ENCODE assay signal across 12 cellular contexts in the genomic region with DNA sequence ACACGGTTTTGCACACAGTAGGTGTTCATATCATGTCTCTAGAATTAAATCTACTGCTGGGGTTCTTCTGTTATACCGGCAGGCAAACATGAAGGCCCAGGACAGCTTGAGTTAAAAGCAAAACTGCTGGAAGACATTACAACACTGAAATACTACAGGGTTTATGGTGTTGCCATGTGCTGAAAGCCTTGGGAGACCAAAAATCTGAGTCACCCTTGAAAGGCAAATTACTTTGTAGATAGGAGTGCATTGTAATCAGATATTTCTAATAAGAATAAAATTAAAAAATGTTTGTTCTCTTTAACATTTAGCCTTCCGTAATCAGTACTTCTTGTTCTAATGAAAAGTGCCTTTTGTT.
DNase-seq lines count a peak whose midpoint lies in the region; TF ChIP-seq lines count a peak whose summit lies in the region.
"Had no signal": no experiment of that assay in that cellular context is flagged by ENCODE, and none has a peak within 500 bp of the region (broad histone marks: within the 10 kb centered on the region; RNA-seq: fewer than 3 reads in every experiment).

No MANE protein-coding gene starts in this region.

- H3K27ac ChIP-seq in SJSA1 = peak overlapping the region; percentile 39
- H3K27ac ChIP-seq in colonic mucosa = no peak overlapping the region
- peak overlapping the region in 1 of 4 donors; percentile 22 for H3K27ac ChIP-seq in tibial nerve
- H3K27ac ChIP-seq: HL-60, parathyroid adenoma had no signal

- DNase-seq in GM03348 (ENCODE audit: low spot score) (peak; percentile 9), SJSA1 (ENCODE audit: low read depth in 1 of 2, low spot score in 2 of 2) (no peak), fibroblast of pulmonary artery (ENCODE audit: low read depth) (peak; percentile 89), non-pigmented ciliary epithelial cell (ENCODE audit: low read depth) (peak; percentile 73), colonic mucosa (no peak), tibial nerve (ENCODE audit: low spot score in 2 of 2) (no peak), C1 segment of cervical spinal cord (lab: John Stamatoyannopoulos, UW) (no peak)
- no peak for DNase-seq in stimulated activated CD4-positive, alpha-beta T cell treated with anti-CD3 and anti-CD28 coated beads, Interleukin-4, amount 100 ng/mL, for 24 hours
- DNase-seq: activated T-cell treated with anti-CD3 and anti-CD28 coated beads, Interleukin-2, amount 50 U/mL, for 4 hours had no signal

- H3K27me3 ChIP-seq in SJSA1 (replicated peaks) (no peaks in the 10 kb centered on the region), colonic mucosa (no peaks in the 10 kb centered on the region), tibial nerve (no peaks in the 10 kb centered on the region)

- no peak for TF ChIP-seq EP300 in tibial nerve (IDR thresholded peaks at IDR 0.05)

- H3K36me3 ChIP-seq in SJSA1 (no peaks in the 10 kb centered on the region), colonic mucosa (no peaks in the 10 kb centered on the region), tibial nerve (no peaks in the 10 kb centered on the region)
- H3K36me3 ChIP-seq: HAP-1 had no signal

- intact Hi-C loops in colonic mucosa (cut with DNase I) = no loop called here

- H3K4me1 ChIP-seq in SJSA1 (replicated peaks) (peaks cover 13% of the 10 kb centered on the region), colonic mucosa (no peaks in the 10 kb centered on the region), tibial nerve (peaks cover 0 to 10% (median 0%) of the 10 kb centered on the region in 4 donors)
- H3K4me1 ChIP-seq: parathyroid adenoma had no signal

- H3K9me3 ChIP-seq in SJSA1 (replicated peaks) (no peaks in the 10 kb centered on the region), colonic mucosa (no peaks in the 10 kb centered on the region), tibial nerve (no peaks in the 10 kb centered on the region)
- H3K9me3 ChIP-seq: HAP-1 had no signal

- TF ChIP-seq POLR2A in tibial nerve (IDR thresholded peaks at IDR 0.05) = no peak

- no peak overlapping the region for H3K9ac ChIP-seq in colonic mucosa (ENCODE audit: low read depth in 2 of 2, low read length in 2 of 2)
- H3K9ac ChIP-seq: parathyroid adenoma had no signal

- H3K4me3 ChIP-seq in SJSA1 (no peak overlapping the region), fibroblast of pulmonary artery (replicated peaks; ENCODE audit: low read depth, low read length) (no peak overlapping the region), colonic mucosa (no peak overlapping the region), tibial nerve (no peak overlapping the region)
- H3K4me3 ChIP-seq: HAP-1 had no signal

- TF ChIP-seq CTCF in fibroblast of pulmonary artery (IDR thresholded peaks at IDR 0.05; ENCODE audit: low read length, missing control alignments) (no peak), colonic mucosa (IDR thresholded peaks at IDR 0.05) (no peak), tibial nerve (IDR thresholded peaks at IDR 0.05) (no peak)

- WGBS in tibial nerve, 2 donors = 39 to 43% methylated on average over 3 of the region's 3 CpGs

Comparison
In these comparisons a context has a peak if more than half of its experiments do, and no peak if none do; other contexts are left out.
1. DNase-seq: peak in GM03348 (single experiment), fibroblast of pulmonary artery (single experiment) and non-pigmented ciliary epithelial cell (single experiment); none in SJSA1 (0 of 2), colonic mucosa (single experiment), stimulated activated CD4-positive, alpha-beta T cell treated with anti-CD3 and anti-CD28 coated beads, Interleukin-4, amount 100 ng/mL, for 24 hours (single experiment), tibial nerve (0 of 2) and C1 segment of cervical spinal cord (0 of 14).